Comparison of ENCODE assay signal across 1 cellular context in the genomic region with DNA sequence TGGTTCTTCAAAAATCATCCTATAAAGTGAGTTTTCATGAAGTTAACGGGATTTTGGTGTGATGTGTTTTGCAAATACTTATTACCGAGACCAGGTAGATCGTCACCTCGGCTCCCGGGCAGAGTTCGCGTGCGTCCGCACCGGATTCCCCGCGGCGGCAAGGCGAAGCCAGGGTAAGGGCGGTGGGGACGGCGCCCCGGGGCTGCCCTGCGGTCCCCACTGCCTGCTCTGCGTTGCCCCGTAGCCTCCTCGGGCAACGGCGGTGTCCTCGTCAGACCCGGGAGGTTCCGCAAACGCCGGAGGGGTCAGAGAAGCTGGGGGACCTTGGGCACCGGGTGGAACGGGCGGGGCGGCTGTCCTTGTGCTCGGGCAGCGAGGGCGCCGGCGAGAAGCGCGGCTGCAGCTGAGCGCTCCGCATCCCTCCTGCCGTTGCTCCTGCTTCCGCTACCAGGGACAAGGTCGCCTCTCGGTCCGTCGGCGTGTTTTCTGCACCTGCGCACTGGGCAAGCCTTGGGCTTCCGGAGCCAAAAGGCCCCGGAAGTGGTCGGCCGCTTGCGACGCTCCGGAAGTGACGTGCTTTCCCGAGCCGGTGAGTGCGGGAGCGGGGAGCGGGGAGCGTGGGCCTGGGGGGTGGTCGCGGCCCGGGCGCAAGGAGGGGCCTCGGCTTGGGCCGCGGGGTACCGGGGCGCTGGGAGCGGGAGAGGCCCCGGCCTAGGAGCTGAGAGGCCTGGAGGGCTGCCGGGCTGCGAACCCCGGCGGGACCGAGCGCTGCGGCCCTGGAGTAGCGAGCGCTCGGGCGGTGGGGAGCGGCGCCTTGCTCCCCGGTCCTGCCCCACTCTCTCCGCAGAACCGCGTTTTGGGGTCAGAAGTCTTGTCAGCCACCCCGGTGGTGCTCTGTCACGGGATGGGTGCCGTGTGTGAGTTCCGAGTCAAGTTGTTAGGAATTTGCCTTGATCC.
TF ChIP-seq lines count a peak whose summit lies in the region.

A gene with protein sequence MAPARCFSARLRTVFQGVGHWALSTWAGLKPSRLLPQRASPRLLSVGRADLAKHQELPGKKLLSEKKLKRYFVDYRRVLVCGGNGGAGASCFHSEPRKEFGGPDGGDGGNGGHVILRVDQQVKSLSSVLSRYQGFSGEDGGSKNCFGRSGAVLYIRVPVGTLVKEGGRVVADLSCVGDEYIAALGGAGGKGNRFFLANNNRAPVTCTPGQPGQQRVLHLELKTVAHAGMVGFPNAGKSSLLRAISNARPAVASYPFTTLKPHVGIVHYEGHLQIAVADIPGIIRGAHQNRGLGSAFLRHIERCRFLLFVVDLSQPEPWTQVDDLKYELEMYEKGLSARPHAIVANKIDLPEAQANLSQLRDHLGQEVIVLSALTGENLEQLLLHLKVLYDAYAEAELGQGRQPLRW (plus strand): TSS at position 560 of the 957 bp plus-strand sequence. CDS start 10,393 bp downstream, outside the sequence.

TF ChIP-seq in A549, 52 proteins besides CTCF, POLR2A, EP300 and RAD21 (continued from another document):
- TF ChIP-seq, protein P1, sequence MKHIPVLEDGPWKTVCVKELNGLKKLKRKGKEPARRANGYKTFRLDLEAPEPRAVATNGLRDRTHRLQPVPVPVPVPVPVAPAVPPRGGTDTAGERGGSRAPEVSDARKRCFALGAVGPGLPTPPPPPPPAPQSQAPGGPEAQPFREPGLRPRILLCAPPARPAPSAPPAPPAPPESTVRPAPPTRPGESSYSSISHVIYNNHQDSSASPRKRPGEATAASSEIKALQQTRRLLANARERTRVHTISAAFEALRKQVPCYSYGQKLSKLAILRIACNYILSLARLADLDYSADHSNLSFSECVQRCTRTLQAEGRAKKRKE (CRISPR knock-in tag; IDR thresholded peaks at IDR 0.05; ENCODE audit: low read depth), result no peak
- peak; percentile 57; the same call in 1 of the 2 replicates for TF ChIP-seq KDM5A (IDR thresholded peaks at IDR 0.05)
- TF ChIP-seq, protein P2, sequence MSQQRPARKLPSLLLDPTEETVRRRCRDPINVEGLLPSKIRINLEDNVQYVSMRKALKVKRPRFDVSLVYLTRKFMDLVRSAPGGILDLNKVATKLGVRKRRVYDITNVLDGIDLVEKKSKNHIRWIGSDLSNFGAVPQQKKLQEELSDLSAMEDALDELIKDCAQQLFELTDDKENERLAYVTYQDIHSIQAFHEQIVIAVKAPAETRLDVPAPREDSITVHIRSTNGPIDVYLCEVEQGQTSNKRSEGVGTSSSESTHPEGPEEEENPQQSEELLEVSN (IDR thresholded peaks at IDR 0.05; ENCODE audit: borderline replicate concordance, low read depth), result 0 out of 2 replicates have a peak, but pooled peaks have one; percentile 22
